26 cellular contexts compared by ENCODE assay signal in the genomic region with DNA sequence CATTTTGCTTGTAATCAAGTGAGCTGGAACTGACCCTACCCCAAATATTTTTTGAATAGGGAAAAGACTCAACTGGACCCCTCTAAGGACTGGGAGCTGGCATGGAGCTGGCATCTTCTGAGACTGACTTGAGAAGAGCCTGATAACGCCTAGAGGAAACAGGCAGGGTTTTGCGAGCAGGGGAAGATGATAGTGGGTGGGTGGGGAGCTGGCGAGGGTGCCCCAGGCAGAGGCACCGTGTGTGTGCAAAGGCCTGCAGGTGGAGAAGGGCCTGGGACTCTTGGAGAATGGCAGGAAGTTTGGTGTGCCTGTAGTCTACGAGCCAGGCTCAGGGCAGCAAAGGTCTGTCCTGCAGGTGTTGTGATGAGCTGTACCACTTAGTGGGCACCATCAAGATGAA. TPM values are rescaled to one million over a fixed set of nuclear protein-coding genes. Genes with fewer than 3 reads are reported as not detected.
DNase-seq lines count a peak whose midpoint lies in the region; ATAC-seq and TF ChIP-seq lines count a peak whose summit lies in the region.
"Had no signal": no experiment of that assay in that cellular context is flagged by ENCODE, and none has a peak within 500 bp of the region (broad histone marks: within the 10 kb centered on the region; RNA-seq: fewer than 3 reads in every experiment).

No MANE protein-coding gene starts in this region.

- no peak overlapping the region for H3K4me3 ChIP-seq in ACC112 (ENCODE audit: low read depth, low read length)
- peak overlapping the region; percentile 6 for H3K4me3 ChIP-seq in coronary artery
- H3K4me3 ChIP-seq in lower lobe of right lung, result no peak overlapping the region
- peak overlapping the region; percentile 66 for H3K4me3 ChIP-seq in smooth muscle cell
- H3K4me3 ChIP-seq: K562, ovary, SJCRH30 had no signal

- no peak overlapping the region for H2AFZ ChIP-seq in ACC112 (ENCODE audit: low read length, unreplicated experiment)
- no peak overlapping the region for H2AFZ ChIP-seq in smooth muscle cell (ENCODE audit: low read depth)

- peak overlapping the region; percentile 97 for H3K4me2 ChIP-seq in smooth muscle cell

- H3K9me3 ChIP-seq in lower lobe of right lung, result no peaks in the 10 kb centered on the region
- no peaks in the 10 kb centered on the region for H3K9me3 ChIP-seq in smooth muscle cell (replicated peaks; ENCODE audit: low read depth)
- H3K9me3 ChIP-seq: ovary, SJCRH30 had no signal

- peaks cover 40% of the 10 kb centered on the region for H4K20me1 ChIP-seq in smooth muscle cell (ENCODE audit: low read depth)

- ATAC-seq in lower lobe of right lung (no peak), HG03097 (IDR thresholded peaks at IDR 0.05; ENCODE audit: low FRiP score, unreplicated experiment) (no peak)
- no peak for ATAC-seq in stimulated activated naive CD8-positive, alpha-beta T cell treated with anti-CD3 and anti-CD28 coated beads, Interleukin-15, Interleukin-2, amounts not matched to agents 100 U/mL and 50 U/mL, for 24 hours
- ATAC-seq: activated CD8-positive, alpha-beta T cell treated with anti-CD3 and anti-CD28 coated beads for 36 hours; activated naive CD8-positive, alpha-beta T cell treated with anti-CD3 and anti-CD28 coated beads, Interleukin-2, amount 50 U/mL, for 24 hours; K562; naive thymus-derived CD4-positive, alpha-beta T cell; Panc1 had no signal

- peaks cover 53% of the 10 kb centered on the region for H3K4me1 ChIP-seq in ACC112 (ENCODE audit: control insufficient read depth, insufficient read depth, low read length, unreplicated experiment)
- peaks cover 38% of the 10 kb centered on the region for H3K4me1 ChIP-seq in lower lobe of right lung
- H3K4me1 ChIP-seq in smooth muscle cell (ENCODE audit: low read depth), result peaks cover 18% of the 10 kb centered on the region
- H3K4me1 ChIP-seq: SJCRH30 had no signal

- no peak overlapping the region for H3K9ac ChIP-seq in smooth muscle cell (ENCODE audit: low read depth)

- H3K79me2 ChIP-seq in ACC112 (ENCODE audit: control insufficient read depth, insufficient read depth, low read length, unreplicated experiment) (peaks cover 45% of the 10 kb centered on the region), smooth muscle cell (ENCODE audit: low read depth) (peaks cover 70% of the 10 kb centered on the region)

- peak overlapping the region; percentile 88 for H3K27ac ChIP-seq in ACC112 (ENCODE audit: low read depth, low read length)
- peak overlapping the region in 1 of 2 donors; percentile 63 for H3K27ac ChIP-seq in coronary artery
- peak overlapping the region; percentile 25 for H3K27ac ChIP-seq in lower lobe of right lung
- H3K27ac ChIP-seq in smooth muscle cell (ENCODE audit: low read depth), result peak overlapping the region; percentile 95
- H3K27ac ChIP-seq: SJCRH30 had no signal

- 0 out of 2 replicates have a peak, but pooled peaks cover 3% of the 10 kb centered on the region for H3K36me3 ChIP-seq in ACC112 (ENCODE audit: insufficient read depth, low read length)
- no peaks in the 10 kb centered on the region for H3K36me3 ChIP-seq in lower lobe of right lung
- H3K36me3 ChIP-seq in smooth muscle cell (ENCODE audit: low read depth), result no peaks in the 10 kb centered on the region
- H3K36me3 ChIP-seq: ovary, SJCRH30 had no signal

- 71% methylated on average over 4 of the region's 5 CpGs for WGBS in smooth muscle cell (ENCODE audit: low lambda C conversion rate)

- peaks cover 50% of the 10 kb centered on the region for H3F3A ChIP-seq in smooth muscle cell (ENCODE audit: low read depth)

- TF ChIP-seq CTCF in coronary artery (IDR thresholded peaks at IDR 0.05) (no peak), lower lobe of right lung (IDR thresholded peaks at IDR 0.05) (no peak), smooth muscle cell (IDR thresholded peaks at IDR 0.05; ENCODE audit: borderline replicate concordance, insufficient read depth, poor library complexity, severe bottlenecking) (no peak)

- DNase-seq in coronary artery (ENCODE audit: low spot score), result no peak
- no peak for DNase-seq in lower lobe of right lung
- no peak for DNase-seq in smooth muscle cell (lab: John Stamatoyannopoulos, UW; ENCODE audit: unreplicated experiment)
- DNase-seq in amygdala (lab: John Stamatoyannopoulos, UW), result no peak
- no peak for DNase-seq in NCI-H2196 treated with DMSO at 0.1 percent for 48 hours (lab: John Stamatoyannopoulos, UW; ENCODE audit: unreplicated experiment)
- DNase-seq in stimulated activated naive CD8-positive, alpha-beta T cell treated with anti-CD3 and anti-CD28 coated beads, Interleukin-15, Interleukin-2, amounts not matched to agents 100 U/mL and 50 U/mL, for 24 hours, result no peak
- DNase-seq: ACHN; activated CD4-positive, CD25-positive, alpha-beta regulatory T cell treated with anti-CD3 and anti-CD28 coated beads, Interleukin-2, amount 50 U/mL, for 72 hours; activated CD8-positive, alpha-beta T cell treated with anti-CD3 and anti-CD28 coated beads for 36 hours; activated gamma-delta T cell; activated naive CD8-positive, alpha-beta T cell treated with anti-CD3 and anti-CD28 coated beads, Interleukin-2, amount 50 U/mL, for 24 hours; COR-L47; DMS79; effector CD8-positive, alpha-beta T cell; kidney glomerular epithelial cell; mesendoderm; naive thymus-derived CD4-positive, alpha-beta T cell; NCI-H1436 treated with DMSO at 0.1 percent for 48 hours; NCI-H526; SJCRH30; stimulated activated CD8-positive, alpha-beta memory T cell treated with anti-CD3 and anti-CD28 coated beads, Interleukin-4, amount 100 ng/mL, for 48 hours had no signal

- intact Hi-C loops in lower lobe of right lung (cut with DNase I), result no loop called here

- no peaks in the 10 kb centered on the region for H3K27me3 ChIP-seq in ACC112 (ENCODE audit: insufficient read depth, low read length)
- peaks cover 17% of the 10 kb centered on the region for H3K27me3 ChIP-seq in lower lobe of right lung (ENCODE audit: low read depth)
- H3K27me3 ChIP-seq in smooth muscle cell (ENCODE audit: low read depth), result no peaks in the 10 kb centered on the region
- H3K27me3 ChIP-seq: ovary, SJCRH30 had no signal

RNA-seq across cellular contexts. Expression of gene CRISPLD2, which starts 4.1 kb away (rescaled TPM):
- 34.9 TPM for total RNA-seq in lower lobe of right lung
- total RNA-seq in smooth muscle cell, result 63.1 and 104 TPM in 2 replicates
- polyA plus RNA-seq in smooth muscle cell, result 79.7 and 105 TPM in 2 replicates

Comparison
In these comparisons a context has a peak if more than half of its experiments do, and no peak if none do; other contexts are left out.
1. H3K4me3 ChIP-seq: peak in coronary artery (single experiment) and smooth muscle cell (single experiment); none in ACC112 (single experiment) and lower lobe of right lung (single experiment).